ENCODE assay signal across 11 cellular contexts in the genomic region with DNA sequence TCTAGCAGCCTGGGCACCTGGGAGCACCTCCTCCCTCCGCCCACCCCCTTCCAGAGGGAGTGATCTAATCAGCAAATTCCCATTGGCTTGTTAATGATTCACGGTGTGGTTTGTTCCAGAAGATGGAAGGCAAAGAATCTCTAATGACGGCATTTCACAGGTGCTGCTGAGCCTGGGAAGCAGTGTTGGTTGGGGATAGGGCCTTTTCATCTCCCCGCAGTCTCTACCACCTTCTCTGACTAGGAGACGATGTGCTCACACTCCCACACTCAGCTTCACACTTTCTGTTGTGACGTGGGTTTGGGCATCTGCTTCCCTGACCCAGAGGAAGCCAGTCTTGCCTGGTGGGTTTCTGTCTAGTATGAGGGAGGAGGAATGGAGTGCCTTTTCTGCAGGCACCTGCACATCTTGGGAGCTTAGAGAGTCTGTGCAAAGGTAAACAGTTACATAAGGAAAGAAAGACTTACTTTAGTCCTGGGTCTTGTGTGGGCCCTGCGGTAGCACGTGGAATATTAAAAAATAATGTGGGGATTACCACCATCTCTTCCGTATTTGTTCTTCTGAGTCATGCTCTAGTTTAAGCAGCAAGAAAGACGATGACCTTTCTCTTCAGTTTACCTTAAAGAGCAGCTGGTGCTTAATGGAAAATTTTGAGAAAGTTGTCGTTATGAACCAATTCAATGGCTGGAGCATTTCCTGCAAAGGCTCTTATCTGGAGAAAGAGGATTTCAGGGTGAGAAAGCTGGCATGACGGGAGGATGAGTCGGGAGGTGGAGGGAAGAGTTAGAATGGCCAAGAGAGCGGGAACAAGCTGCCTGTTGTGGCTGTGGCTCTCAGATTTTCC.
DNase-seq lines count a peak whose midpoint lies in the region; ATAC-seq, FAIRE-seq and TF ChIP-seq lines count a peak whose summit lies in the region.
"Had no signal": no experiment of that assay in that cellular context is flagged by ENCODE, and none has a peak within 500 bp of the region (broad histone marks: within the 10 kb centered on the region; RNA-seq: fewer than 3 reads in every experiment).

No MANE protein-coding gene starts in this region.

- CTCF ChIA-PET in K562 (lab: Yijun Ruan, JAX; ENCODE audit: low intra/inter-chr PET ratio) = no interaction called here

- no peak for FAIRE-seq in K562 (lab: Jason Lieb, UNC)
- FAIRE-seq: D721Med had no signal

- no peaks in the 10 kb centered on the region for H3K79me2 ChIP-seq in K562 (ENCODE audit: control insufficient read depth, insufficient read depth, low read length)

- H3K27ac Mint-ChIP-seq in nephron (peak overlapping the region; percentile 74 to 96 (median 74)), glutamatergic neuron (ENCODE audit: unreplicated experiment) (no peak overlapping the region)
- H3K27ac Mint-ChIP-seq: activated B cell treated with CpG ODN at 0.5 μM for 24 hours had no signal

- H3K4me3 Mint-ChIP-seq in nephron = no peak overlapping the region
- no peak overlapping the region for H3K4me3 Mint-ChIP-seq in glutamatergic neuron (ENCODE audit: unreplicated experiment)
- H3K4me3 Mint-ChIP-seq: activated B cell treated with CpG ODN at 0.5 μM for 24 hours had no signal

- H3K9me3 Mint-ChIP-seq in nephron (no peaks in the 10 kb centered on the region), glutamatergic neuron (ENCODE audit: unreplicated experiment) (no peaks in the 10 kb centered on the region)
- H3K9me3 Mint-ChIP-seq: activated B cell treated with CpG ODN at 0.5 μM for 24 hours had no signal

- DNase-seq in COLO668 (lab: John Stamatoyannopoulos, UW; ENCODE audit: unreplicated experiment) (peak; percentile 57), HuH-7.5 (ENCODE audit: low spot score) (peak; percentile 78), K562 (ENCODE audit: extremely low read depth in 1 of 4, low spot score in 3 of 4) (no peak), GM13977 (ENCODE audit: low spot score) (no peak), glutamatergic neuron (no peak), cortex of kidney (lab: John Stamatoyannopoulos, UW) (no peak)
- DNase-seq in activated CD8-positive, alpha-beta memory T cell treated with anti-CD3 and anti-CD28 coated beads for 24 hours = no peak
- DNase-seq: activated B cell treated with CpG ODN at 0.5 μM for 24 hours, NCI-H2081 treated with DMSO at 0.1 percent for 48 hours had no signal

- no peaks in the 10 kb centered on the region for H3K9me1 ChIP-seq in K562 (ENCODE audit: control insufficient read depth, insufficient read depth, low read length)

- H4K20me1 ChIP-seq in K562 (replicated peaks; ENCODE audit: control insufficient read depth, insufficient read depth, low read length) = no peaks in the 10 kb centered on the region

- no peaks in the 10 kb centered on the region for H3K36me3 ChIP-seq in K562 (ENCODE audit: control insufficient read depth, insufficient read depth, low read length)

- POLR2A ChIA-PET in K562 (lab: Yijun Ruan, JAX) = interaction anchor here (0.7 kb wide), 1 partner anchor 29 kb away, joined by 3 read pairs; no protein-coding TSS in a partner anchor

- no peak overlapping the region for H3K27ac ChIP-seq in K562 (ENCODE audit: extremely low read depth, low read depth, low read length)

- intact Hi-C loops in K562 (cut with micrococcal nuclease) = no loop called here

- peaks cover 18% of the 10 kb centered on the region for H3K4me1 Mint-ChIP-seq in nephron
- H3K4me1 Mint-ChIP-seq in glutamatergic neuron (ENCODE audit: low read depth, unreplicated experiment) = peaks cover 8% of the 10 kb centered on the region

- H3K36me3 Mint-ChIP-seq in nephron (ENCODE audit: low read depth) (no peaks in the 10 kb centered on the region), glutamatergic neuron (ENCODE audit: unreplicated experiment) (no peaks in the 10 kb centered on the region)

- no peak for ATAC-seq in K562

- no peak for TF ChIP-seq RAD21 in K562 (CRISPR knock-in tag; conservative IDR thresholded peaks at IDR 0.05 in 1 of 2, IDR thresholded peaks at IDR 0.05 in 1 of 2)

- TF ChIP-seq CTCF in K562 (IDR thresholded peaks at IDR 0.05 in 2 of 3, conservative IDR thresholded peaks at IDR 0.05 in 1 of 3; ENCODE audit: insufficient read depth in 2 of 3, low read depth in 1 of 3, low read length in 3 of 3) (no peak), nephron (IDR thresholded peaks at IDR 0.05; ENCODE audit: unreplicated experiment in 3 of 3) (no peak), GM13977 (IDR thresholded peaks at IDR 0.05; ENCODE audit: extremely low read depth, insufficient read depth, missing control alignments) (no peak), glutamatergic neuron (IDR thresholded peaks at IDR 0.05; ENCODE audit: partially characterized antibody, unreplicated experiment) (no peak)

- 10% methylated on average over 11 of the region's 14 CpGs for WGBS in K562 (ENCODE audit: insufficient coverage, low coverage, missing lambda C conversion rate)

- peaks cover 16% of the 10 kb centered on the region for H3K27me3 Mint-ChIP-seq in nephron (ENCODE audit: low read depth)
- no peaks in the 10 kb centered on the region for H3K27me3 Mint-ChIP-seq in glutamatergic neuron (ENCODE audit: unreplicated experiment)
- H3K27me3 Mint-ChIP-seq: activated B cell treated with CpG ODN at 0.5 μM for 24 hours had no signal

- no peaks in the 10 kb centered on the region for H3K27me3 ChIP-seq in K562 (ENCODE audit: control insufficient read depth in 2 of 2, insufficient read depth in 2 of 2, low read length in 2 of 2)

- no peaks in the 10 kb centered on the region for H3K9me3 ChIP-seq in K562 (replicated peaks; ENCODE audit: control insufficient read depth, insufficient read depth, low read depth, low read length)

- H3K4me1 ChIP-seq in K562 (replicated peaks in 1 of 2; ENCODE audit: control insufficient read depth in 2 of 2, insufficient read depth in 2 of 2, low read length in 2 of 2) = peaks cover 0 to 15% of the 10 kb centered on the region in 2 experiments; a peak in 3 of 5 replicates

- no peak overlapping the region for H3K4me3 ChIP-seq in K562

- no peak for TF ChIP-seq POLR2A in K562 (conservative IDR thresholded peaks at IDR 0.05)

- no peak overlapping the region for H3K9ac ChIP-seq in K562 (ENCODE audit: insufficient read depth in 1 of 2, low read depth in 2 of 2, low read length in 2 of 2)

- no peak overlapping the region for H3K4me2 ChIP-seq in K562 (ENCODE audit: insufficient read depth, low read length)

- BruUV-seq in K562 (replicated peaks; lab: Mats Ljungman, UMichigan) = no TSS peak

- TF ChIP-seq EP300 in K562 (IDR thresholded peaks at IDR 0.05; ENCODE audit: low read length) = no peak

- peak overlapping the region; percentile 75 for H2AFZ ChIP-seq in K562 (ENCODE audit: low read depth, low read length)

- in situ Hi-C loops in K562 (cut with MboI) = no loop called here
- in situ Hi-C loops in GM13977 (cut with MboI; ENCODE audit: low pct_unique_long_range_greater_than_20kb, low sequenced_read_pairs, unreplicated experiment) = no loop called here

TF ChIP-seq in K562, 482 proteins besides CTCF, POLR2A, EP300 and RAD21 (continues in another document):
- no peak for TF ChIP-seq ZNF324 (CRISPR knock-in tag; IDR thresholded peaks at IDR 0.05)
- TF ChIP-seq ZNF316 (IDR thresholded peaks at IDR 0.05) = no peak

Comparison
In these comparisons a context has a peak if more than half of its experiments do, and no peak if none do; other contexts are left out.
1. DNase-seq: peak in COLO668 (single experiment) and HuH-7.5 (single experiment); none in K562 (0 of 4), GM13977 (single experiment), activated CD8-positive, alpha-beta memory T cell treated with anti-CD3 and anti-CD28 coated beads for 24 hours (single experiment), glutamatergic neuron (single experiment) and cortex of kidney (single experiment).